ENCODE assay signal across 1 cellular context in the genomic region with DNA sequence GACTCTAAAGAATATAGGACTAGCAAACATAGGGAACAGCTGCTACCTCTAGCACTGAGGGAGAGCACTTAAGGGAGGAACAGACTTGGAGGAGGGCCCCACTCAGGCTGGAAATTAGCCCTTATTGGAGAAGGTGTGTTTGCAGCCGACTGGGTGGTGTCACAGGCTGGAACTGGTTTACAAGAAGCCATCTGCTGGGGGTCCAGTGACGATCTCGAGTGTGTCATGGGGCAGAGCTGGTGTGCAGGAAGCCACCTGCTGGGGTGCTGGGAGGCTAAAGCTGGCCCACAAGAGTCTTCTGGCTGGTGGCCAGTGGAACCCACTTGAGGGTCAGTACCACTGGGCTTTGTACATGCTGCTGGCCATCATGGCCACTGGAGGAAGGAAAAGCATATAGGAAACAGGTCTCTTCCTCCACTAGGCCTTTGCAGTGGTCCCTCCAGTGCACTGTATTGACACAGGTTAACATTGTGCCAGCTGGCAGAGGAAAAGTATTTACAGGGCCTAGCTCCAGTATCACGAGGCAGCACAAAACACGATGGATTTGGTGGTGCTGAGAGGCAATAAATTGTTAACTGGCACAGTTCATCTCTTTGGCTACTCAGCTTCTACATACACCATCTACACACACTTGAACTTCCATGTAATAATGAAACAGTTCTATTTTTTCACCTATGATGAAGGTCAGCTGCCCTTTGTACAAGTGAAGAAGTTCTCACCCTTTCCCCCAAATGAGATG.
TF ChIP-seq lines count a peak whose summit lies in the region.

No MANE protein-coding gene starts in this region.

TF ChIP-seq in SK-N-SH treated with all-trans-retinoic acid at 6 μM for 48 hours, 23 proteins besides CTCF, POLR2A, EP300 and RAD21 (continued from another document):
- no peak for TF ChIP-seq ZFP30 (CRISPR knock-in tag; IDR thresholded peaks at IDR 0.05)
